ENCODE assay signal across 9 cellular contexts in the genomic region with DNA sequence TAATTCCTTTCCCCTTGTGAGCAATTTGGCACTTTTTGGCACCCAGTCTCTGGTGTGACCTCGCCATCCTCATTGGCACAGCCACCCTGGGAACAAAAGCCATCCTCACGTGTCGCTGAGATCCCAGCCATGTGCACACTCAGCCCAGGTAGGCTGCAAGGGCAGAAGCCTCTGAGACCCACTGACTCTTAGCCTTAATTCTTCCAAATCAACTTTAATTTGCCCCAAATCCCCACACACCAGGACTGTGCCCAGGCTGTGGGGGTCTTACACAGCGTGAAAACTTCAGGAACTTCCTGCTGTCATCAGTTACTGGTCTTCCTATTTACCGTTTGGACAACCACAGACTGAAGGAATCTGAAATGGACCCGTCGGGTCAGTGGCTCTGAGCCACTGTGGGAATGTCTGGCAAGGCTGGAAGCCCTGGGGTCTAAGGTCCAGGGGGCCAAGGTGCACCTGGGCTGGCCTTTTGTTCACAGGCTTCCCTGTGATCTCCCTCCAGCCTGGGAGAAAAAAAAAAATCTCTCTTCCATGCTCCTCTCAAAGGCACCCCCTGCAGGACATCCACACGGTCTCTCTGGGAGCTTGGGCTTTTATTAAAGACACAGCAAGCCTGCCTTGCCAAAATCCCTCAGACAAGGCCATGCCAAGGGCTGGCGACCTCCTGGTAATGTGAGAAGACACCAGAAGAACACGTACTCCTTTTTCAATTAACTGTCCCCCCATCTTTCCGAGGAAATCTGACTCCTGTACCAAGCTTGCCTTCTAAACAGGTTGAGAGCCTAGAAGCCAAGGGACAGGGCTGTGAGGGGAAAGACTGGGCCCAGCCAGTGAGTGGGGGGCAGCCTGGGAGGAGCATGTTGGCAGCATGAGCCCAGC. TPM values are rescaled to one million over a fixed set of nuclear protein-coding genes. Genes with fewer than 3 reads are reported as not detected.
DNase-seq lines count a peak whose midpoint lies in the region; ATAC-seq, FAIRE-seq and TF ChIP-seq lines count a peak whose summit lies in the region.
"Had no signal": no experiment of that assay in that cellular context is flagged by ENCODE, and none has a peak within 500 bp of the region (broad histone marks: within the 10 kb centered on the region; RNA-seq: fewer than 3 reads in every experiment).

No MANE protein-coding gene starts in this region.

- TF ChIP-seq CTCF in ascending aorta (IDR thresholded peaks at IDR 0.05) (peak in 2 of 3 experiments; percentile 9 to 45), lower leg skin (IDR thresholded peaks at IDR 0.05) (no peak)

- TF ChIP-seq POLR2A in lower leg skin (IDR thresholded peaks at IDR 0.05), result no peak

- ATAC-seq in GM18907 (IDR thresholded peaks at IDR 0.05; ENCODE audit: unreplicated experiment), result no peak

- no peaks in the 10 kb centered on the region for H3K9me3 ChIP-seq in ascending aorta
- H3K9me3 ChIP-seq: neutrophil had no signal

- no peak for FAIRE-seq in urothelium cell line (lab: Jason Lieb, UNC)

- intact Hi-C loops in ascending aorta (cut with DNase I), result loop anchor here (1.0 kb wide), 1 partner anchor 78 kb away; no protein-coding TSS in a partner anchor
- intact Hi-C loops in lower leg skin (cut with DNase I; ENCODE audit: low total_unique reads), result no loop called here

- H3K27me3 ChIP-seq in ascending aorta, result no peaks in the 10 kb centered on the region
- H3K27me3 ChIP-seq: neutrophil had no signal

- 49 to 56% methylated on average over 11 of the region's 11 CpGs for WGBS in lower leg skin, 2 donors

- DNase-seq in EH (ENCODE audit: low read depth) (peak; percentile 83), NAMALWA (ENCODE audit: low spot score) (peak; percentile 18), ascending aorta (ENCODE audit: low spot score in 2 of 2) (no peak), iPS-NIHi7 (ENCODE audit: extremely low spot score) (peak; percentile 78), urothelium cell line (ENCODE audit: low spot score) (peak; percentile 55), lower leg skin (ENCODE audit: low spot score in 2 of 2) (no peak)
- DNase-seq in activated CD4-positive, alpha-beta T cell treated with anti-CD3 and anti-CD28 coated beads for 4 hours, result no peak

- H3K36me3 ChIP-seq in ascending aorta, result no peaks in the 10 kb centered on the region
- H3K36me3 ChIP-seq: neutrophil had no signal

- H3K27ac ChIP-seq in ascending aorta, result no peak overlapping the region
- H3K27ac ChIP-seq: neutrophil had no signal

- H3K4me3 ChIP-seq in ascending aorta (no peak overlapping the region), lower leg skin (ENCODE audit: low read depth, poor library complexity, severe bottlenecking) (no peak overlapping the region)

- no peaks in the 10 kb centered on the region for H3K4me1 ChIP-seq in ascending aorta

RNA-seq across cellular contexts. Expression of a gene that starts 42.1 kb away (rescaled TPM):
- total RNA-seq in ascending aorta (95.6 TPM), lower leg skin (100 to 1,000 TPM; 102 to 139 (median 119) TPM)

Comparison
In these comparisons a context has a peak if more than half of its experiments do, and no peak if none do; other contexts are left out.
1. DNase-seq: peak in EH (single experiment), NAMALWA (single experiment), iPS-NIHi7 (single experiment) and urothelium cell line (single experiment); none in ascending aorta (0 of 2), activated CD4-positive, alpha-beta T cell treated with anti-CD3 and anti-CD28 coated beads for 4 hours (0 of 2) and lower leg skin (0 of 2).
2. CTCF ChIP-seq: peak in ascending aorta (2 of 3); none in lower leg skin (0 of 3).